1 cellular context compared by ENCODE assay signal in the genomic region with DNA sequence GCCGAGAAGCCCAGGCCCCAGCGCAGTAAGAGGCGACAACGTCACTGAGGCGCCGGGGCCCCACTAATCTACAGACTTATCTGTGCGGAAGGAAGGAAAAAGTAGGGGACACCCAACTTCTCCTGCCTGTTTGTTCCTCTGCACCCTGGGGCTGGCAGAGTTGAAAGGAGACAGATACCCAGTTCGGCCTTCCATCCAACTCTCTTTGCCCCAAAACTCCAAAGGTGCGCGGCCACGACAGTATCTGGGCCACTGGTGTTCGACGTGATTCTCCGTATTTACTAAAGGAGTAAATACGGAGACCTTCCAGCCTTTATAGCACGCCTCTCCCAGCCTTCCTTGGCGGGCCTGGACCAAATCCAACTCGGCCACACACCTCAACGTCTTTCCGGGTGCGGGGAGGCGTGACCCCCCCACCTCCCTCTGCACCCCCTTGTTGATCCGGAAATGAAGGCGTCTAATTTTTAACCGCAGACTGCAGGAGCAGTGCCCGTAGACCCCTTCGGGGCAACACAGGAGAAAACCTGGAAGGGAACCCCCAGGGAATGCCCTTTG.
A peak's percentile ranks its signal among the peaks of the same experiment; 100 is the strongest.
TF ChIP-seq lines count a peak whose summit lies in the region.

No MANE protein-coding gene starts in this region.

TF ChIP-seq in K562, 482 proteins besides CTCF, POLR2A, EP300 and RAD21 (continued from another document):
- peak; percentile 64; the same call in 1 of the 2 replicates for TF ChIP-seq CREM (IDR thresholded peaks at IDR 0.05; ENCODE audit: low read depth)
- peak; percentile 28; the same call in 1 of the 2 replicates for TF ChIP-seq GABPA (tag; conservative IDR thresholded peaks at IDR 0.05; ENCODE audit: low read depth)
- TF ChIP-seq ZNF740 (CRISPR knock-in tag; IDR thresholded peaks at IDR 0.05) = no peak
- peak in 1 of 2 experiments; percentile 37; a peak in 1 of 4 replicates for TF ChIP-seq ZNF740 (tag; IDR thresholded peaks at IDR 0.05)
- no peak for TF ChIP-seq NR2C2 (CRISPR knock-in tag; IDR thresholded peaks at IDR 0.05)
- peak; percentile 4 for TF ChIP-seq NR2C2 (tag; IDR thresholded peaks at IDR 0.05)
- TF ChIP-seq, protein P1, sequence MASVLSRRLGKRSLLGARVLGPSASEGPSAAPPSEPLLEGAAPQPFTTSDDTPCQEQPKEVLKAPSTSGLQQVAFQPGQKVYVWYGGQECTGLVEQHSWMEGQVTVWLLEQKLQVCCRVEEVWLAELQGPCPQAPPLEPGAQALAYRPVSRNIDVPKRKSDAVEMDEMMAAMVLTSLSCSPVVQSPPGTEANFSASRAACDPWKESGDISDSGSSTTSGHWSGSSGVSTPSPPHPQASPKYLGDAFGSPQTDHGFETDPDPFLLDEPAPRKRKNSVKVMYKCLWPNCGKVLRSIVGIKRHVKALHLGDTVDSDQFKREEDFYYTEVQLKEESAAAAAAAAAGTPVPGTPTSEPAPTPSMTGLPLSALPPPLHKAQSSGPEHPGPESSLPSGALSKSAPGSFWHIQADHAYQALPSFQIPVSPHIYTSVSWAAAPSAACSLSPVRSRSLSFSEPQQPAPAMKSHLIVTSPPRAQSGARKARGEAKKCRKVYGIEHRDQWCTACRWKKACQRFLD (CRISPR knock-in tag; IDR thresholded peaks at IDR 0.05) = 0 out of 2 replicates have a peak, but pooled peaks have one; percentile 30
- TF ChIP-seq, protein P2, sequence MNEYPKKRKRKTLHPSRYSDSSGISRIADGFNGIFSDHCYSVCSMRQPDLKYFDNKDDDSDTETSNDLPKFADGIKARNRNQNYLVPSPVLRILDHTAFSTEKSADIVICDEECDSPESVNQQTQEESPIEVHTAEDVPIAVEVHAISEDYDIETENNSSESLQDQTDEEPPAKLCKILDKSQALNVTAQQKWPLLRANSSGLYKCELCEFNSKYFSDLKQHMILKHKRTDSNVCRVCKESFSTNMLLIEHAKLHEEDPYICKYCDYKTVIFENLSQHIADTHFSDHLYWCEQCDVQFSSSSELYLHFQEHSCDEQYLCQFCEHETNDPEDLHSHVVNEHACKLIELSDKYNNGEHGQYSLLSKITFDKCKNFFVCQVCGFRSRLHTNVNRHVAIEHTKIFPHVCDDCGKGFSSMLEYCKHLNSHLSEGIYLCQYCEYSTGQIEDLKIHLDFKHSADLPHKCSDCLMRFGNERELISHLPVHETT (CRISPR knock-in tag; conservative IDR thresholded peaks at IDR 0.05 in 1 of 2, IDR thresholded peaks at IDR 0.05 in 1 of 2) = no peak
